Comparison of ENCODE assay signal across 8 cellular contexts in genomic region chr5:34914671-34915138, GRCh38. TPM values are rescaled to one million over a fixed set of nuclear protein-coding genes. Genes with fewer than 3 reads are reported as not detected.
DNase-seq lines count a peak whose midpoint lies in the region; ATAC-seq, FAIRE-seq and TF ChIP-seq lines count a peak whose summit lies in the region.

No MANE protein-coding gene starts in this region.

- H3K4me1 ChIP-seq in HepG2 (ENCODE audit: insufficient read depth, low read length): peaks cover 39% of the 10 kb centered on the region
- H3K4me1 ChIP-seq in thymus (ENCODE audit: control insufficient read depth, insufficient read depth, low read length): peaks cover 14% of the 10 kb centered on the region

- H3K36me3 ChIP-seq in bronchial epithelial cell (ENCODE audit: control insufficient read depth, insufficient read depth, low read length): peaks cover 2% of the 10 kb centered on the region
- peaks cover 4 to 27% of the 10 kb centered on the region in 2 experiments; a peak in 4 of 5 replicates for H3K36me3 ChIP-seq in HepG2 (replicated peaks in 1 of 2; ENCODE audit: control insufficient read depth in 1 of 2, insufficient read depth in 2 of 2, low read length in 2 of 2)
- peaks cover 3% of the 10 kb centered on the region for H3K36me3 ChIP-seq in thymus (ENCODE audit: control insufficient read depth, insufficient read depth)

- no peak for TF ChIP-seq POLR2A in HepG2 (IDR thresholded peaks at IDR 0.05; ENCODE audit: insufficient read depth in 1 of 2, low read depth in 2 of 2, low read length in 2 of 2)

- no peaks in the 10 kb centered on the region for H3K27me3 ChIP-seq in bronchial epithelial cell (ENCODE audit: control insufficient read depth, insufficient read depth, low read length)
- H3K27me3 ChIP-seq in HepG2 (ENCODE audit: control insufficient read depth in 1 of 2, insufficient read depth in 2 of 2, low read length in 2 of 2): no peaks in the 10 kb centered on the region; a peak in 1 of 5 replicates
- no peaks in the 10 kb centered on the region for H3K27me3 ChIP-seq in thymus (ENCODE audit: control insufficient read depth, insufficient read depth)

- ATAC-seq in HG02852 (IDR thresholded peaks at IDR 0.05; ENCODE audit: unreplicated experiment): peak; percentile 14
- ATAC-seq in HepG2: peak; percentile 62

- TF ChIP-seq RAD21 in HepG2 (CRISPR knock-in tag; IDR thresholded peaks at IDR 0.05): no peak

- H3K9ac ChIP-seq in HepG2 (ENCODE audit: insufficient read depth, low read depth, low read length): peak overlapping the region; percentile 97

- CTCF ChIA-PET in HepG2 (lab: Yijun Ruan, JAX; ENCODE audit: low intra/inter-chr PET ratio, low total read pairs): no interaction called here

- H3K4me2 ChIP-seq in HepG2 (ENCODE audit: low read depth, low read length): peak overlapping the region; percentile 84

- no peak for TF ChIP-seq EP300 in HepG2 (IDR thresholded peaks at IDR 0.05; ENCODE audit: low read depth in 2 of 2, low read length in 2 of 2)
- TF ChIP-seq EP300 in HepG2 (CRISPR knock-in tag; IDR thresholded peaks at IDR 0.05; ENCODE audit: borderline replicate concordance): no peak

- POLR2A ChIA-PET in HepG2 (lab: Yijun Ruan, JAX): interaction anchor here (0.8 to 5.4 kb wide), 12 partner anchors 9 to 449 kb away, joined by 3 to 92 read pairs (median 6); partner anchors contain the start of genes DNAJC21 and TTC23L

- H4K20me1 ChIP-seq in HepG2 (ENCODE audit: insufficient read depth, low read length): no peaks in the 10 kb centered on the region; the same call in 1 of the 2 replicates

- in situ Hi-C loops in HepG2 (cut with HindIII; ENCODE audit: extremely low pct_ligation_motif_present, low pct_unique_long_range_greater_than_20kb): no loop called here

- intact Hi-C loops in HepG2 (cut with micrococcal nuclease; ENCODE audit: unreplicated experiment): loop anchor here (2.0 to 5.0 kb wide), 3 partner anchors 14 to 906 kb away; partner anchors contain the start of genes AMACR, DNAJC21 and RAI14

- DNase-seq in activated gamma-delta T cell (lab: John Stamatoyannopoulos, UW) (peak; percentile 12), activated gamma-delta T cell treated with Interleukin-2 at 50 U/mL for 16 hours (no peak), NOMO-1 treated with DMSO at 0.1 percent for 48 hours (lab: John Stamatoyannopoulos, UW; ENCODE audit: unreplicated experiment) (peak; percentile 42), bronchial epithelial cell (ENCODE audit: low read depth) (peak; percentile 13), HepG2 (ENCODE audit: low spot score) (no peak), NCI-H1048 (lab: John Stamatoyannopoulos, UW) (no peak)

- H3K79me2 ChIP-seq in HepG2 (ENCODE audit: insufficient read depth, low read length): peaks cover 67% of the 10 kb centered on the region

- TF ChIP-seq CTCF in bronchial epithelial cell (IDR thresholded peaks at IDR 0.05; ENCODE audit: insufficient read depth, low read length, severe bottlenecking) (no peak), HepG2 (CRISPR knock-in tag; IDR thresholded peaks at IDR 0.05) (no peak)

- H3K9me3 ChIP-seq in HepG2 (ENCODE audit: low read length) (no peaks in the 10 kb centered on the region), thymus (ENCODE audit: control insufficient read depth) (no peaks in the 10 kb centered on the region)

- no TSS peak for BruUV-seq in HepG2 (replicated peaks; lab: Mats Ljungman, UMichigan)

- H3K4me3 ChIP-seq in bronchial epithelial cell (ENCODE audit: low read depth, low read length) (peak overlapping the region; percentile 92), HepG2 (replicated peaks in 1 of 3; ENCODE audit: insufficient read depth in 1 of 3, low read depth in 2 of 3, low read length in 3 of 3) (peak overlapping the region; percentile 83 to 99 (median 95)), thymus (ENCODE audit: low read length) (peak overlapping the region; percentile 66)

- FAIRE-seq in bronchial epithelial cell (lab: Jason Lieb, UNC): no peak
- no peak for FAIRE-seq in HepG2 (lab: Jason Lieb, UNC)

- H2AFZ ChIP-seq in HepG2 (ENCODE audit: low read length): peak overlapping the region; percentile 60

- H3K27ac ChIP-seq in HepG2 (ENCODE audit: extremely low read length, insufficient read depth, low read length): peak overlapping the region; percentile 89
- peak overlapping the region; percentile 69 for H3K27ac ChIP-seq in thymus (ENCODE audit: low read depth)

- 0% methylated on average over 19 of the region's 20 CpGs for WGBS in HepG2 (ENCODE audit: low lambda C conversion rate)
- 5% methylated on average over 20 of the region's 20 CpGs for WGBS in thymus

RNA-seq across cellular contexts. Expression of gene RAD1, which starts 0.6 kb away (rescaled TPM):
- total RNA-seq in bronchial epithelial cell (14.2 and 15.8 TPM in 2 replicates), HepG2 (2016; rRNA removed; fragmentation: Illumina TruSeq; extraction: Trizol) (39.1 and 51.0 TPM in 2 replicates)
- 7.8 and 8.9 TPM in 2 replicates for total RNA-seq in HepG2 (2016; cell fraction: cytosol; rRNA removed; fragmentation: Illumina TruSeq; extraction: Trizol; ENCODE audit: low read depth)
- total RNA-seq in HepG2 (2016; cell fraction: insoluble cytoplasmic fraction; rRNA removed; fragmentation: Illumina TruSeq; extraction: Trizol): 38.6 and 49.9 TPM in 2 replicates
- 18.7 and 20.4 TPM in 2 replicates for total RNA-seq in HepG2 (2016; cell fraction: membrane; rRNA removed; fragmentation: Illumina TruSeq; extraction: Trizol)
- total RNA-seq in HepG2 (2016; cell fraction: nucleus; rRNA removed; fragmentation: Illumina TruSeq; extraction: Trizol): 31.8 and 32.5 TPM in 2 replicates
- polyA plus RNA-seq in HepG2 (2011; rRNA removed) (12.7 and 14.7 TPM in 2 replicates), thymus (15.8 TPM)
- polyA plus RNA-seq in HepG2 (2011; cell fraction: cytosol; rRNA removed): 8.2 and 9.1 TPM in 2 replicates
- polyA plus RNA-seq in HepG2 (2011; cell fraction: nucleus; rRNA removed): 5.8 and 9.0 TPM in 2 replicates
- polyA plus RNA-seq in HepG2 (2012): 16.0 and 16.1 TPM in 2 replicates
- 4.6 and 7.2 TPM in 2 replicates for polyA plus RNA-seq in HepG2 (2016; cell fraction: cytosol; fragmentation: Illumina TruSeq; extraction: Trizol; ENCODE audit: low read depth)
- 45.0 and 45.2 TPM in 2 replicates for polyA plus RNA-seq in HepG2 (2016; cell fraction: insoluble cytoplasmic fraction; fragmentation: Illumina TruSeq; extraction: Trizol; ENCODE audit: low read depth)
- polyA plus RNA-seq in HepG2 (2016; cell fraction: membrane; fragmentation: Illumina TruSeq; extraction: Trizol; ENCODE audit: low read depth): 11.8 and 12.5 TPM in 2 replicates
- polyA plus RNA-seq in HepG2 (2016; cell fraction: nucleus; fragmentation: Illumina TruSeq; extraction: Trizol; ENCODE audit: insufficient read depth, low read depth): 25.0 and 26.1 TPM in 2 replicates
- 26.5 and 78.8 TPM in 2 replicates for polyA minus RNA-seq in HepG2 (2011; rRNA and poly(A)+ RNA removed; ENCODE audit: low replicate concordance)
- polyA minus RNA-seq in HepG2 (2011; cell fraction: cytosol; rRNA and poly(A)+ RNA removed): 10.0 and 10.5 TPM in 2 replicates
- polyA minus RNA-seq in HepG2 (2011; cell fraction: nucleus; rRNA and poly(A)+ RNA removed): 39.3 and 40.9 TPM in 2 replicates

RNA-seq across cellular contexts. Expression of gene BRIX1, which starts 0.8 kb away (rescaled TPM):
- 17.4 and 29.0 TPM in 2 replicates for total RNA-seq in bronchial epithelial cell
- total RNA-seq in HepG2 (2016; rRNA removed; fragmentation: Illumina TruSeq; extraction: Trizol): 78.4 and 114 TPM in 2 replicates
- 37.2 and 44.7 TPM in 2 replicates for total RNA-seq in HepG2 (2016; cell fraction: cytosol; rRNA removed; fragmentation: Illumina TruSeq; extraction: Trizol; ENCODE audit: low read depth)
- 77.5 and 119 TPM in 2 replicates for total RNA-seq in HepG2 (2016; cell fraction: insoluble cytoplasmic fraction; rRNA removed; fragmentation: Illumina TruSeq; extraction: Trizol)
- 39.2 and 47.0 TPM in 2 replicates for total RNA-seq in HepG2 (2016; cell fraction: membrane; rRNA removed; fragmentation: Illumina TruSeq; extraction: Trizol)
- total RNA-seq in HepG2 (2016; cell fraction: nucleus; rRNA removed; fragmentation: Illumina TruSeq; extraction: Trizol): 40.6 and 42.7 TPM in 2 replicates
- polyA plus RNA-seq in HepG2 (2011; rRNA removed): 16.4 and 23.6 TPM in 2 replicates
- polyA plus RNA-seq in HepG2 (2011; cell fraction: cytosol; rRNA removed): 8.1 and 14.1 TPM in 2 replicates
- polyA plus RNA-seq in HepG2 (2011; cell fraction: nucleus; rRNA removed): 5.4 and 10.2 TPM in 2 replicates
- polyA plus RNA-seq in HepG2 (2012): 18.8 and 26.8 TPM in 2 replicates
- polyA plus RNA-seq in HepG2 (2016; cell fraction: cytosol; fragmentation: Illumina TruSeq; extraction: Trizol; ENCODE audit: low read depth): 5.7 and 6.5 TPM in 2 replicates
- polyA plus RNA-seq in HepG2 (2016; cell fraction: insoluble cytoplasmic fraction; fragmentation: Illumina TruSeq; extraction: Trizol; ENCODE audit: low read depth): 114 and 121 TPM in 2 replicates
- polyA plus RNA-seq in HepG2 (2016; cell fraction: membrane; fragmentation: Illumina TruSeq; extraction: Trizol; ENCODE audit: low read depth): 7.8 and 9.8 TPM in 2 replicates
- 73.3 and 78.2 TPM in 2 replicates for polyA plus RNA-seq in HepG2 (2016; cell fraction: nucleus; fragmentation: Illumina TruSeq; extraction: Trizol; ENCODE audit: insufficient read depth, low read depth)
- polyA minus RNA-seq in HepG2 (2011; rRNA and poly(A)+ RNA removed; ENCODE audit: low replicate concordance): 2.7 and 18.5 TPM in 2 replicates
- polyA minus RNA-seq in HepG2 (2011; cell fraction: cytosol; rRNA and poly(A)+ RNA removed): 17.8 TPM in 2 replicates
- polyA minus RNA-seq in HepG2 (2011; cell fraction: nucleus; rRNA and poly(A)+ RNA removed): 23.3 and 25.5 TPM in 2 replicates
- polyA plus RNA-seq in thymus: 32.8 TPM

RNA-seq across cellular contexts. Expression of gene DNAJC21, which starts 14.7 kb away (rescaled TPM):
- total RNA-seq in bronchial epithelial cell: 42.4 and 54.4 TPM in 2 replicates
- total RNA-seq in HepG2 (2016; rRNA removed; fragmentation: Illumina TruSeq; extraction: Trizol): 41.6 and 46.4 TPM in 2 replicates
- 20.3 and 22.3 TPM in 2 replicates for total RNA-seq in HepG2 (2016; cell fraction: cytosol; rRNA removed; fragmentation: Illumina TruSeq; extraction: Trizol; ENCODE audit: low read depth)
- total RNA-seq in HepG2 (2016; cell fraction: insoluble cytoplasmic fraction; rRNA removed; fragmentation: Illumina TruSeq; extraction: Trizol): 44.0 and 45.9 TPM in 2 replicates
- total RNA-seq in HepG2 (2016; cell fraction: membrane; rRNA removed; fragmentation: Illumina TruSeq; extraction: Trizol): 37.1 and 46.9 TPM in 2 replicates
- total RNA-seq in HepG2 (2016; cell fraction: nucleus; rRNA removed; fragmentation: Illumina TruSeq; extraction: Trizol): 32.8 and 33.1 TPM in 2 replicates
- 8.0 and 10.9 TPM in 2 replicates for polyA plus RNA-seq in HepG2 (2011; rRNA removed)
- polyA plus RNA-seq in HepG2 (2011; cell fraction: cytosol; rRNA removed): 4.4 and 7.0 TPM in 2 replicates
- polyA plus RNA-seq in HepG2 (2011; cell fraction: nucleus; rRNA removed): 6.7 and 8.1 TPM in 2 replicates
- polyA plus RNA-seq in HepG2 (2012): 28.3 and 30.1 TPM in 2 replicates
- 20.4 and 21.1 TPM in 2 replicates for polyA plus RNA-seq in HepG2 (2016; cell fraction: cytosol; fragmentation: Illumina TruSeq; extraction: Trizol; ENCODE audit: low read depth)
- 48.5 and 53.9 TPM in 2 replicates for polyA plus RNA-seq in HepG2 (2016; cell fraction: insoluble cytoplasmic fraction; fragmentation: Illumina TruSeq; extraction: Trizol; ENCODE audit: low read depth)
- polyA plus RNA-seq in HepG2 (2016; cell fraction: membrane; fragmentation: Illumina TruSeq; extraction: Trizol; ENCODE audit: low read depth): 31.1 and 31.6 TPM in 2 replicates
- 36.8 and 38.2 TPM in 2 replicates for polyA plus RNA-seq in HepG2 (2016; cell fraction: nucleus; fragmentation: Illumina TruSeq; extraction: Trizol; ENCODE audit: insufficient read depth, low read depth)
- polyA minus RNA-seq in HepG2 (2011; rRNA and poly(A)+ RNA removed; ENCODE audit: low replicate concordance): 8.8 and 29.7 TPM in 2 replicates
- polyA minus RNA-seq in HepG2 (2011; cell fraction: cytosol; rRNA and poly(A)+ RNA removed): 11.5 and 11.8 TPM in 2 replicates
- polyA minus RNA-seq in HepG2 (2011; cell fraction: nucleus; rRNA and poly(A)+ RNA removed): 39.3 and 44.4 TPM in 2 replicates
- 42.8 TPM for polyA plus RNA-seq in thymus

Comparison
In these comparisons a context has a peak if more than half of its experiments do, and no peak if none do; other contexts are left out.
1. DNase-seq: peak in activated gamma-delta T cell (single experiment), NOMO-1 treated with DMSO at 0.1 percent for 48 hours (single experiment) and bronchial epithelial cell (single experiment); none in activated gamma-delta T cell treated with Interleukin-2 at 50 U/mL for 16 hours (single experiment), HepG2 (single experiment) and NCI-H1048 (single experiment).
2. Peak in every context shown above with its lines, with median percentiles within 50 percentile points of each other: H3K4me3 ChIP-seq.